29 cellular contexts compared by ENCODE assay signal in genomic region chr12:120844297-120844696, GRCh38. TPM values are rescaled to one million over a fixed set of nuclear protein-coding genes. Genes with fewer than 3 reads are reported as not detected.
DNase-seq lines count a peak whose midpoint lies in the region; ATAC-seq and TF ChIP-seq lines count a peak whose summit lies in the region.
"Had no signal": no experiment of that assay in that cellular context is flagged by ENCODE, and none has a peak within 500 bp of the region (broad histone marks: within the 10 kb centered on the region; RNA-seq: fewer than 3 reads in every experiment).

No MANE protein-coding gene starts in this region.

- H3K4me3 ChIP-seq in adrenal gland: no peak overlapping the region
- H3K4me3 ChIP-seq: A549, body of pancreas, heart right ventricle, SJSA1 had no signal

- WGBS in adrenal gland, 4 donors: 73 to 84% (median 76%) methylated on average over 5 of the region's 5 CpGs

- H3K27ac Mint-ChIP-seq in activated naive CD4-positive, alpha-beta T cell treated with anti-CD3 and anti-CD28 coated beads, Interleukin-2, amount 50 U/mL, for 24 hours: peak overlapping the region; percentile 1
- H3K27ac Mint-ChIP-seq in T-helper 17 cell: peak overlapping the region; percentile 14
- H3K27ac Mint-ChIP-seq in osteocyte (ENCODE audit: unreplicated experiment): no peak overlapping the region
- H3K27ac Mint-ChIP-seq: activated CD4-positive, alpha-beta T cell treated with anti-CD3 and anti-CD28 coated beads, Interleukin-2, amount 10 ng/mL, durations not matched to agents 24 days and 14 days; activated CD8-positive, alpha-beta memory T cell treated with anti-CD3 and anti-CD28 coated beads, Interleukin-2, amount 10 ng/mL, durations not matched to agents 7 days and 5 days; activated naive CD8-positive, alpha-beta T cell treated with anti-CD3 and anti-CD28 coated beads, Interleukin-2, amount 10 ng/mL, durations not matched to agents 7 days and 5 days; B cell; stimulated activated naive CD8-positive, alpha-beta T cell treated with anti-CD3 and anti-CD28 coated beads, Interleukin-15, amount 100 ng/mL, for 72 hours; T-helper 1 cell treated with Interleukin-12 subunit alpha and Interleukin-12 subunit beta and Interleukin-4 antibody, amounts not matched to agents 30 μg/mL and 1 μg/mL, for 36 hours had no signal

- peaks cover 6 to 44% of the 10 kb centered on the region in 2 donors for H3K4me1 ChIP-seq in adrenal gland (replicated peaks in 1 of 2)
- H3K4me1 ChIP-seq: A549 had no signal

- DNase-seq in activated naive CD4-positive, alpha-beta T cell (lab: John Stamatoyannopoulos, UW): no peak
- no peak for DNase-seq in T-helper 17 cell
- peak; percentile 31 for DNase-seq in superior temporal gyrus (ENCODE audit: extremely low spot score)
- DNase-seq in osteocyte (ENCODE audit: extremely low spot score, unreplicated experiment): no peak
- no peak for DNase-seq in adrenal gland
- DNase-seq: activated CD8-positive, alpha-beta memory T cell treated with anti-CD3 and anti-CD28 coated beads, Interleukin-2, amount 10 ng/mL, durations not matched to agents 7 days and 5 days; activated naive CD8-positive, alpha-beta T cell treated with anti-CD3 and anti-CD28 coated beads, Interleukin-2, amount 10 ng/mL, durations not matched to agents 7 days and 5 days; body of pancreas; COR-L47; effector CD8-positive, alpha-beta T cell; GDM1; heart right ventricle; NCI-H146; NCI-H510A treated with DMSO at 0.1 percent for 48 hours; stimulated activated CD4-positive, alpha-beta T cell treated with anti-CD3 and anti-CD28 coated beads, Interleukin-12 subunit alpha, Interleukin-12 subunit beta, amount 100 ng/mL, for 4 hours; stimulated activated naive CD8-positive, alpha-beta T cell treated with anti-CD3 and anti-CD28 coated beads, Interleukin-15, amount 100 ng/mL, for 72 hours; trophoblast cell had no signal

- no peak for TF ChIP-seq CTCF in osteocyte (IDR thresholded peaks at IDR 0.05)
- no peak for TF ChIP-seq CTCF in adrenal gland (IDR thresholded peaks at IDR 0.05)

- H3K9me3 ChIP-seq in T-helper 17 cell (ENCODE audit: control insufficient read depth, low read length, poor library complexity, severe bottlenecking): no peaks in the 10 kb centered on the region
- no peaks in the 10 kb centered on the region for H3K9me3 ChIP-seq in adrenal gland (replicated peaks in 1 of 3)
- H3K9me3 ChIP-seq: A549, body of pancreas, heart right ventricle, SJSA1 had no signal

- peaks cover 7% of the 10 kb centered on the region for H3K36me3 Mint-ChIP-seq in activated naive CD4-positive, alpha-beta T cell treated with anti-CD3 and anti-CD28 coated beads, Interleukin-2, amount 50 U/mL, for 24 hours
- H3K36me3 Mint-ChIP-seq in T-helper 17 cell (ENCODE audit: low read depth) (no peaks in the 10 kb centered on the region), osteocyte (ENCODE audit: unreplicated experiment) (peaks cover 3% of the 10 kb centered on the region)

- no peaks in the 10 kb centered on the region for H3K27me3 ChIP-seq in layer of hippocampus (ENCODE audit: control insufficient read depth, insufficient read depth, low read length)
- H3K27me3 ChIP-seq in adrenal gland: no peaks in the 10 kb centered on the region
- H3K27me3 ChIP-seq: body of pancreas, heart right ventricle, SJSA1 had no signal

- H3K36me3 ChIP-seq in adrenal gland (replicated peaks in 1 of 2): no peaks in the 10 kb centered on the region
- H3K36me3 ChIP-seq: heart right ventricle, SJSA1 had no signal

- H3K4me3 Mint-ChIP-seq in activated naive CD4-positive, alpha-beta T cell treated with anti-CD3 and anti-CD28 coated beads, Interleukin-2, amount 50 U/mL, for 24 hours: no peak overlapping the region
- no peak overlapping the region for H3K4me3 Mint-ChIP-seq in T-helper 17 cell
- H3K4me3 Mint-ChIP-seq in osteocyte (ENCODE audit: unreplicated experiment): no peak overlapping the region
- H3K4me3 Mint-ChIP-seq: activated CD4-positive, alpha-beta T cell treated with anti-CD3 and anti-CD28 coated beads, Interleukin-2, amount 10 ng/mL, durations not matched to agents 24 days and 14 days; activated CD8-positive, alpha-beta memory T cell treated with anti-CD3 and anti-CD28 coated beads, Interleukin-2, amount 10 ng/mL, durations not matched to agents 7 days and 5 days; activated naive CD8-positive, alpha-beta T cell treated with anti-CD3 and anti-CD28 coated beads, Interleukin-2, amount 10 ng/mL, durations not matched to agents 7 days and 5 days; B cell; nephron; stimulated activated naive CD8-positive, alpha-beta T cell treated with anti-CD3 and anti-CD28 coated beads, Interleukin-15, amount 100 ng/mL, for 72 hours; T-helper 1 cell treated with Interleukin-12 subunit alpha and Interleukin-12 subunit beta and Interleukin-4 antibody, amounts not matched to agents 30 μg/mL and 1 μg/mL, for 36 hours had no signal

- H3K9me3 Mint-ChIP-seq in activated naive CD4-positive, alpha-beta T cell treated with anti-CD3 and anti-CD28 coated beads, Interleukin-2, amount 50 U/mL, for 24 hours: no peaks in the 10 kb centered on the region
- H3K9me3 Mint-ChIP-seq in osteocyte (ENCODE audit: unreplicated experiment): no peaks in the 10 kb centered on the region
- H3K9me3 Mint-ChIP-seq: activated CD4-positive, alpha-beta T cell treated with anti-CD3 and anti-CD28 coated beads, Interleukin-2, amount 10 ng/mL, durations not matched to agents 24 days and 14 days; activated naive CD8-positive, alpha-beta T cell treated with anti-CD3 and anti-CD28 coated beads, Interleukin-2, amount 10 ng/mL, durations not matched to agents 7 days and 5 days; nephron; stimulated activated naive CD8-positive, alpha-beta T cell treated with anti-CD3 and anti-CD28 coated beads, Interleukin-15, amount 100 ng/mL, for 72 hours; T-helper 1 cell treated with Interleukin-12 subunit alpha and Interleukin-12 subunit beta and Interleukin-4 antibody, amounts not matched to agents 30 μg/mL and 1 μg/mL, for 36 hours had no signal

- ATAC-seq in T-helper 17 cell (no peak), HG03469 (IDR thresholded peaks at IDR 0.05; ENCODE audit: unreplicated experiment) (no peak)
- ATAC-seq: A549; activated CD8-positive, alpha-beta memory T cell treated with anti-CD3 and anti-CD28 coated beads, Interleukin-2, amount 10 ng/mL, durations not matched to agents 7 days and 5 days; body of pancreas; right cardiac atrium; stimulated activated naive CD8-positive, alpha-beta T cell treated with anti-CD3 and anti-CD28 coated beads, Interleukin-15, amount 100 ng/mL, for 72 hours had no signal

- intact Hi-C loops in adrenal gland (cut with DNase I): no loop called here

- H3K27me3 Mint-ChIP-seq in activated naive CD4-positive, alpha-beta T cell treated with anti-CD3 and anti-CD28 coated beads, Interleukin-2, amount 50 U/mL, for 24 hours: no peaks in the 10 kb centered on the region
- no peaks in the 10 kb centered on the region for H3K27me3 Mint-ChIP-seq in T-helper 17 cell
- H3K27me3 Mint-ChIP-seq in osteocyte (ENCODE audit: unreplicated experiment): no peaks in the 10 kb centered on the region
- H3K27me3 Mint-ChIP-seq: activated CD4-positive, alpha-beta T cell treated with anti-CD3 and anti-CD28 coated beads, Interleukin-2, amount 10 ng/mL, durations not matched to agents 24 days and 14 days; activated CD8-positive, alpha-beta memory T cell treated with anti-CD3 and anti-CD28 coated beads, Interleukin-2, amount 10 ng/mL, durations not matched to agents 7 days and 5 days; activated naive CD8-positive, alpha-beta T cell treated with anti-CD3 and anti-CD28 coated beads, Interleukin-2, amount 10 ng/mL, durations not matched to agents 7 days and 5 days; B cell; stimulated activated naive CD8-positive, alpha-beta T cell treated with anti-CD3 and anti-CD28 coated beads, Interleukin-15, amount 100 ng/mL, for 72 hours had no signal

- peaks cover 76% of the 10 kb centered on the region for H3K4me1 Mint-ChIP-seq in activated naive CD4-positive, alpha-beta T cell treated with anti-CD3 and anti-CD28 coated beads, Interleukin-2, amount 50 U/mL, for 24 hours
- H3K4me1 Mint-ChIP-seq in T-helper 17 cell (peaks cover 40% of the 10 kb centered on the region), osteocyte (ENCODE audit: unreplicated experiment) (peaks cover 15% of the 10 kb centered on the region)

- no peak for TF ChIP-seq POLR2A in adrenal gland (IDR thresholded peaks at IDR 0.05)

- H3K27ac ChIP-seq in layer of hippocampus (ENCODE audit: low read depth, low read length): peak overlapping the region; percentile 64
- no peak overlapping the region for H3K27ac ChIP-seq in adrenal gland
- H3K27ac ChIP-seq: A549, body of pancreas, KMS-11, parathyroid adenoma, SJSA1 had no signal

RNA-seq across cellular contexts. Expression of gene SPPL3, which starts 59.9 kb away (rescaled TPM):
- 10 to 100 TPM; 44.6 to 60.7 TPM for total RNA-seq in T-helper 17 cell
- total RNA-seq in osteocyte: 61.7 and 70.3 TPM in 2 replicates
- 10 to 100 TPM; 10.5 to 50.3 (median 28.1) TPM for total RNA-seq in adrenal gland
- polyA plus RNA-seq in adrenal gland: 10 to 100 TPM; 13.4 to 50.6 (median 13.4) TPM
